In genomic region chr10:125190961-125191360, GRCh38 we compare ENCODE assay signal across 20 cellular contexts. TPM values are rescaled to one million over a fixed set of nuclear protein-coding genes. Genes with fewer than 3 reads are reported as not detected.
A peak's percentile ranks its signal among the peaks of the same experiment; 100 is the strongest.
DNase-seq lines count a peak whose midpoint lies in the region; ATAC-seq and TF ChIP-seq lines count a peak whose summit lies in the region.
"Had no signal": no experiment of that assay in that cellular context is flagged by ENCODE, and none has a peak within 500 bp of the region (broad histone marks: within the 10 kb centered on the region; RNA-seq: fewer than 3 reads in every experiment).

No MANE protein-coding gene starts in this region.

- no peaks in the 10 kb centered on the region for H3K9me3 Mint-ChIP-seq in neural crest cell
- no peaks in the 10 kb centered on the region for H3K9me3 Mint-ChIP-seq in natural killer cell treated with Interleukin-12 subunit alpha and Interleukin-12 subunit beta and Interleukin-15 and Interleukin-18, amount 100 ng/mL, for 72 hours

- H2AFZ ChIP-seq in PC-9: no peak overlapping the region
- H2AFZ ChIP-seq: GM23248 had no signal

- no peak overlapping the region for H3K4me3 ChIP-seq in PC-9
- no peak overlapping the region for H3K4me3 ChIP-seq in WERI-Rb-1 (ENCODE audit: low read depth, low read length)
- H3K4me3 ChIP-seq: GM23248, SJCRH30 had no signal

- no peaks in the 10 kb centered on the region for H3K9me2 ChIP-seq in PC-9 (ENCODE audit: insufficient read depth)

- H3K4me2 ChIP-seq in PC-9: peak overlapping the region; percentile 5; the same call in 1 of the 2 replicates

- POLR2A ChIA-PET in PC-9 (lab: Charles Lee; ENCODE audit: unreplicated experiment): no interaction called here

- BruUV-seq in PC-9 (replicated peaks; lab: Mats Ljungman, UMichigan): no TSS peak

- peak in 1 of 2 experiments; percentile 38 for DNase-seq in PC-9
- peak; percentile 40 for DNase-seq in globus pallidus (ENCODE audit: low spot score)
- no peak for DNase-seq in neural crest cell (ENCODE audit: low read depth, low spot score)
- DNase-seq in pons (ENCODE audit: low spot score): peak; percentile 14
- DNase-seq in WERI-Rb-1: no peak
- DNase-seq in superior temporal gyrus (ENCODE audit: extremely low spot score): no peak
- no peak for DNase-seq in dermis blood vessel endothelial cell
- DNase-seq in natural killer cell treated with Interleukin-12 subunit alpha and Interleukin-12 subunit beta and Interleukin-15 and Interleukin-18, amount 100 ng/mL, for 72 hours (ENCODE audit: low spot score): no peak
- DNase-seq: CD4-positive, CD25-positive, alpha-beta regulatory T cell; DMS79; GM23248; HCEC 1CT; KBM-7; NCI-H1092 treated with DMSO at 0.1 percent for 48 hours; NCI-H1436 treated with DMSO at 0.1 percent for 48 hours; NCI-H2029; NCI-H345; NCI-H524; NCI-H774; SJCRH30 had no signal

- H3K36me3 ChIP-seq in PC-9 (ENCODE audit: low read depth) (no peaks in the 10 kb centered on the region), WERI-Rb-1 (no peaks in the 10 kb centered on the region)
- H3K36me3 ChIP-seq: SJCRH30 had no signal

- peaks cover 15% of the 10 kb centered on the region for H3K4me1 ChIP-seq in PC-9 (replicated peaks; ENCODE audit: insufficient read depth)
- H3K4me1 ChIP-seq: SJCRH30 had no signal

- TF ChIP-seq CTCF in PC-9 (conservative IDR thresholded peaks at IDR 0.05) (no peak), neural crest cell (conservative IDR thresholded peaks at IDR 0.05) (no peak), WERI-Rb-1 (IDR thresholded peaks at IDR 0.05; ENCODE audit: low read depth, low read length) (no peak)

- H3K27me3 Mint-ChIP-seq in neural crest cell (ENCODE audit: low read depth): no peaks in the 10 kb centered on the region
- H3K27me3 Mint-ChIP-seq in natural killer cell treated with Interleukin-12 subunit alpha and Interleukin-12 subunit beta and Interleukin-15 and Interleukin-18, amount 100 ng/mL, for 72 hours: peaks cover 9 to 17% of the 10 kb centered on the region in 2 donors

- H3K79me2 ChIP-seq in PC-9 (ENCODE audit: low read depth): no peaks in the 10 kb centered on the region

- H3K27ac Mint-ChIP-seq in neural crest cell (ENCODE audit: unreplicated experiment): peak overlapping the region; percentile 35
- H3K27ac Mint-ChIP-seq in natural killer cell treated with Interleukin-12 subunit alpha and Interleukin-12 subunit beta and Interleukin-15 and Interleukin-18, amount 100 ng/mL, for 72 hours: no peak overlapping the region
- H3K27ac Mint-ChIP-seq: CD4-positive, CD25-positive, alpha-beta regulatory T cell had no signal

- H3K27ac ChIP-seq in PC-9 (no peak overlapping the region), WERI-Rb-1 (no peak overlapping the region)
- H3K27ac ChIP-seq: GM23248, SJCRH30 had no signal

- H3F3A ChIP-seq in PC-9 (ENCODE audit: insufficient read depth, low read depth): no peaks in the 10 kb centered on the region

- no peak overlapping the region for H3K4me3 Mint-ChIP-seq in neural crest cell
- no peak overlapping the region for H3K4me3 Mint-ChIP-seq in natural killer cell treated with Interleukin-12 subunit alpha and Interleukin-12 subunit beta and Interleukin-15 and Interleukin-18, amount 100 ng/mL, for 72 hours
- H3K4me3 Mint-ChIP-seq: CD4-positive, CD25-positive, alpha-beta regulatory T cell had no signal

- no peaks in the 10 kb centered on the region for H3K27me3 ChIP-seq in PC-9 (ENCODE audit: insufficient read depth, low read depth)
- peaks cover 18% of the 10 kb centered on the region for H3K27me3 ChIP-seq in WERI-Rb-1 (ENCODE audit: insufficient read depth, low read depth, severe bottlenecking)
- H3K27me3 ChIP-seq: SJCRH30 had no signal

- no peaks in the 10 kb centered on the region for H4K20me1 ChIP-seq in PC-9 (ENCODE audit: insufficient read depth)

- CTCF ChIA-PET in PC-9 (lab: Charles Lee): no interaction called here

- intact Hi-C loops in PC-9 (cut with micrococcal nuclease; ENCODE audit: unreplicated experiment): no loop called here

- no peak for ATAC-seq in natural killer cell treated with Interleukin-12 subunit alpha and Interleukin-12 subunit beta and Interleukin-15 and Interleukin-18, amount 100 ng/mL, for 72 hours

- no peaks in the 10 kb centered on the region for H3K36me3 Mint-ChIP-seq in neural crest cell (ENCODE audit: low read depth)
- no peaks in the 10 kb centered on the region for H3K36me3 Mint-ChIP-seq in natural killer cell treated with Interleukin-12 subunit alpha and Interleukin-12 subunit beta and Interleukin-15 and Interleukin-18, amount 100 ng/mL, for 72 hours
- H3K36me3 Mint-ChIP-seq: CD4-positive, CD25-positive, alpha-beta regulatory T cell had no signal

- H3K9me3 ChIP-seq in PC-9 (ENCODE audit: insufficient read depth, low read depth) (no peaks in the 10 kb centered on the region), WERI-Rb-1 (ENCODE audit: severe bottlenecking) (no peaks in the 10 kb centered on the region)
- H3K9me3 ChIP-seq: SJCRH30 had no signal

- peaks cover 13% of the 10 kb centered on the region for H3K4me1 Mint-ChIP-seq in neural crest cell
- no peaks in the 10 kb centered on the region for H3K4me1 Mint-ChIP-seq in natural killer cell treated with Interleukin-12 subunit alpha and Interleukin-12 subunit beta and Interleukin-15 and Interleukin-18, amount 100 ng/mL, for 72 hours (ENCODE audit: low read depth in 2 of 2)
- H3K4me1 Mint-ChIP-seq: CD4-positive, CD25-positive, alpha-beta regulatory T cell had no signal

RNA-seq across cellular contexts. Expression of gene CTBP2, which starts 30.6 kb away (rescaled TPM):
- total RNA-seq in PC-9 (2021): 60.5 and 64.4 TPM in 2 replicates
- 127 TPM in 2 replicates for total RNA-seq in neural crest cell
- total RNA-seq in dermis blood vessel endothelial cell: 112 and 148 TPM in 2 replicates
- 10 to 100 TPM; 61.3 to 76.4 TPM for total RNA-seq in natural killer cell treated with Interleukin-12 subunit alpha and Interleukin-12 subunit beta and Interleukin-15 and Interleukin-18, amount 100 ng/mL, for 72 hours

Comparison
In these comparisons a context has a peak if more than half of its experiments do, and no peak if none do; other contexts are left out.
1. DNase-seq: peak in globus pallidus (single experiment) and pons (single experiment); none in neural crest cell (single experiment), WERI-Rb-1 (single experiment), superior temporal gyrus (single experiment), dermis blood vessel endothelial cell (single experiment) and natural killer cell treated with Interleukin-12 subunit alpha and Interleukin-12 subunit beta and Interleukin-15 and Interleukin-18, amount 100 ng/mL, for 72 hours (single experiment).